1 cellular context compared by ENCODE assay signal in the genomic region with DNA sequence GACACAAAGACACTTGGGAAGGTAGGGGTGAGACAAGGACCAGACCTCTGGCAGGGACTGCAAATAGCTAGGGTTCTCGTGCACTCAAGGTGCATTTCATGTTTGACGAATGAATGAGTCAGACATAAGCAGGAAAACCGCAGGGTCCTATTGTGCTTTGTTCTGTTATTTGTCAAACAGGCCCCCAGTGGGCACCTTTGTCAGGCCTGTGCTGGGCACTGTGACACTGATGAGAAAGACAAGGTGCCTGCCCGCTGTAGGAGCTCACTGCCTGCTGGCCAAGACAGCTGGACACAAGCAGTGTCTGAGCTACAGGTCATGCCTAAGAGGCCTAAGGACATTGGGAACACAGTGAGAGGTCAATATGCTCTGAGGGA.
TF ChIP-seq lines count a peak whose summit lies in the region.

No MANE protein-coding gene starts in this region.

TF ChIP-seq in HepG2, 621 proteins besides CTCF, POLR2A, EP300 and RAD21 (continues in another document):
- no peak for TF ChIP-seq ZNF749 (CRISPR knock-in tag; IDR thresholded peaks at IDR 0.05; ENCODE audit: borderline replicate concordance)
- TF ChIP-seq, protein P1, sequence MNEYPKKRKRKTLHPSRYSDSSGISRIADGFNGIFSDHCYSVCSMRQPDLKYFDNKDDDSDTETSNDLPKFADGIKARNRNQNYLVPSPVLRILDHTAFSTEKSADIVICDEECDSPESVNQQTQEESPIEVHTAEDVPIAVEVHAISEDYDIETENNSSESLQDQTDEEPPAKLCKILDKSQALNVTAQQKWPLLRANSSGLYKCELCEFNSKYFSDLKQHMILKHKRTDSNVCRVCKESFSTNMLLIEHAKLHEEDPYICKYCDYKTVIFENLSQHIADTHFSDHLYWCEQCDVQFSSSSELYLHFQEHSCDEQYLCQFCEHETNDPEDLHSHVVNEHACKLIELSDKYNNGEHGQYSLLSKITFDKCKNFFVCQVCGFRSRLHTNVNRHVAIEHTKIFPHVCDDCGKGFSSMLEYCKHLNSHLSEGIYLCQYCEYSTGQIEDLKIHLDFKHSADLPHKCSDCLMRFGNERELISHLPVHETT (CRISPR knock-in tag; conservative IDR thresholded peaks at IDR 0.05), result no peak
- TF ChIP-seq ZNF839 (CRISPR knock-in tag; IDR thresholded peaks at IDR 0.05; ENCODE audit: borderline replicate concordance), result no peak
- TF ChIP-seq KMT2A (CRISPR knock-in tag; IDR thresholded peaks at IDR 0.05), result no peak
- no peak for TF ChIP-seq TOE1 (CRISPR knock-in tag; IDR thresholded peaks at IDR 0.05)
- 0 out of 2 replicates have a peak, but pooled peaks have one; percentile 33 for TF ChIP-seq ISL2 (CRISPR knock-in tag; IDR thresholded peaks at IDR 0.05)
- TF ChIP-seq POLR2AphosphoS2 (IDR thresholded peaks at IDR 0.05; ENCODE audit: low read depth, low read length), result no peak
- no peak for TF ChIP-seq ZNF589 (CRISPR knock-in tag; conservative IDR thresholded peaks at IDR 0.05)
- no peak for TF ChIP-seq WIZ (CRISPR knock-in tag; IDR thresholded peaks at IDR 0.05)
- TF ChIP-seq SALL1 (CRISPR knock-in tag; IDR thresholded peaks at IDR 0.05), result peak; percentile 20; the same call in 1 of the 2 replicates
- TF ChIP-seq MTA3 (CRISPR knock-in tag; IDR thresholded peaks at IDR 0.05), result no peak
- TF ChIP-seq NFRKB (IDR thresholded peaks at IDR 0.05), result no peak
- no peak for TF ChIP-seq ZNF468 (CRISPR knock-in tag; IDR thresholded peaks at IDR 0.05)
- TF ChIP-seq ZNF24 (IDR thresholded peaks at IDR 0.05), result no peak
- TF ChIP-seq AGO1 (IDR thresholded peaks at IDR 0.05; ENCODE audit: low read depth, low read length, poor library complexity, severe bottlenecking), result no peak
- TF ChIP-seq RBFOX2 (IDR thresholded peaks at IDR 0.05; ENCODE audit: low read depth, low read length), result no peak
- TF ChIP-seq, protein P2, sequence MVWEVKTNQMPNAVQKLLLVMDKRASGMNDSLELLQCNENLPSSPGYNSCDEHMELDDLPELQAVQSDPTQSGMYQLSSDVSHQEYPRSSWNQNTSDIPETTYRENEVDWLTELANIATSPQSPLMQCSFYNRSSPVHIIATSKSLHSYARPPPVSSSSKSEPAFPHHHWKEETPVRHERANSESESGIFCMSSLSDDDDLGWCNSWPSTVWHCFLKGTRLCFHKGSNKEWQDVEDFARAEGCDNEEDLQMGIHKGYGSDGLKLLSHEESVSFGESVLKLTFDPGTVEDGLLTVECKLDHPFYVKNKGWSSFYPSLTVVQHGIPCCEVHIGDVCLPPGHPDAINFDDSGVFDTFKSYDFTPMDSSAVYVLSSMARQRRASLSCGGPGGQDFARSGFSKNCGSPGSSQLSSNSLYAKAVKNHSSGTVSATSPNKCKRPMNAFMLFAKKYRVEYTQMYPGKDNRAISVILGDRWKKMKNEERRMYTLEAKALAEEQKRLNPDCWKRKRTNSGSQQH (CRISPR knock-in tag; IDR thresholded peaks at IDR 0.05; ENCODE audit: low read depth), result peak; percentile 73; the same call in 1 of the 2 replicates
- TF ChIP-seq, protein P3, sequence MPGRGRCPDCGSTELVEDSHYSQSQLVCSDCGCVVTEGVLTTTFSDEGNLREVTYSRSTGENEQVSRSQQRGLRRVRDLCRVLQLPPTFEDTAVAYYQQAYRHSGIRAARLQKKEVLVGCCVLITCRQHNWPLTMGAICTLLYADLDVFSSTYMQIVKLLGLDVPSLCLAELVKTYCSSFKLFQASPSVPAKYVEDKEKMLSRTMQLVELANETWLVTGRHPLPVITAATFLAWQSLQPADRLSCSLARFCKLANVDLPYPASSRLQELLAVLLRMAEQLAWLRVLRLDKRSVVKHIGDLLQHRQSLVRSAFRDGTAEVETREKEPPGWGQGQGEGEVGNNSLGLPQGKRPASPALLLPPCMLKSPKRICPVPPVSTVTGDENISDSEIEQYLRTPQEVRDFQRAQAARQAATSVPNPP (CRISPR knock-in tag; IDR thresholded peaks at IDR 0.05), result no peak
- no peak for TF ChIP-seq NFKB2 (CRISPR knock-in tag; IDR thresholded peaks at IDR 0.05; ENCODE audit: borderline replicate concordance)
- TF ChIP-seq, protein P4, sequence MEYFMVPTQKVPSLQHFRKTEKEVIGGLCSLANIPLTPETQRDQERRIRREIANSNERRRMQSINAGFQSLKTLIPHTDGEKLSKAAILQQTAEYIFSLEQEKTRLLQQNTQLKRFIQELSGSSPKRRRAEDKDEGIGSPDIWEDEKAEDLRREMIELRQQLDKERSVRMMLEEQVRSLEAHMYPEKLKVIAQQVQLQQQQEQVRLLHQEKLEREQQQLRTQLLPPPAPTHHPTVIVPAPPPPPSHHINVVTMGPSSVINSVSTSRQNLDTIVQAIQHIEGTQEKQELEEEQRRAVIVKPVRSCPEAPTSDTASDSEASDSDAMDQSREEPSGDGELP (IDR thresholded peaks at IDR 0.05; ENCODE audit: borderline replicate concordance, low read depth), result no peak
- TF ChIP-seq XRCC5 (optimal IDR thresholded peaks at IDR 0.05; ENCODE audit: low read length), result peak; percentile 76
- no peak for TF ChIP-seq ZBTB20 (CRISPR knock-in tag; IDR thresholded peaks at IDR 0.05; ENCODE audit: borderline replicate concordance, low read depth)
- peak; percentile 76 for TF ChIP-seq ELF3 (CRISPR knock-in tag; IDR thresholded peaks at IDR 0.05)
- no peak for TF ChIP-seq ZNF878 (CRISPR knock-in tag; IDR thresholded peaks at IDR 0.05)
- TF ChIP-seq ZNF460 (CRISPR knock-in tag; IDR thresholded peaks at IDR 0.05; ENCODE audit: borderline replicate concordance), result no peak
- TF ChIP-seq POLR2G (IDR thresholded peaks at IDR 0.05; ENCODE audit: low read depth, low read length), result no peak
- TF ChIP-seq FOXJ3 (CRISPR knock-in tag; IDR thresholded peaks at IDR 0.05; ENCODE audit: borderline replicate concordance), result no peak
- TF ChIP-seq ZNF709 (CRISPR knock-in tag; IDR thresholded peaks at IDR 0.05), result no peak
- TF ChIP-seq ZNF354B (CRISPR knock-in tag; IDR thresholded peaks at IDR 0.05), result no peak
- TF ChIP-seq ZNF501 (CRISPR knock-in tag; IDR thresholded peaks at IDR 0.05), result no peak
- TF ChIP-seq, protein P5, sequence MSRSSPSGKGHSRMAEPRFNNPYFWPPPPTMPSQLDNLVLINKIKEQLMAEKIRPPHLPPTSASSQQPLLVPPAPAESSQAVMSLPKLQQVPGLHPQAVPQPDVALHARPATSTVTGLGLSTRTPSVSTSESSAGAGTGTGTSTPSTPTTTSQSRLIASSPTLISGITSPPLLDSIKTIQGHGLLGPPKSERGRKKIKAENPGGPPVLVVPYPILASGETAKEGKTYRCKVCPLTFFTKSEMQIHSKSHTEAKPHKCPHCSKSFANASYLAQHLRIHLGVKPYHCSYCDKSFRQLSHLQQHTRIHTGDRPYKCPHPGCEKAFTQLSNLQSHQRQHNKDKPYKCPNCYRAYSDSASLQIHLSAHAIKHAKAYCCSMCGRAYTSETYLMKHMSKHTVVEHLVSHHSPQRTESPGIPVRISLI (CRISPR knock-in tag; IDR thresholded peaks at IDR 0.05; ENCODE audit: borderline replicate concordance), result no peak
- TF ChIP-seq ZNF552 (CRISPR knock-in tag; IDR thresholded peaks at IDR 0.05; ENCODE audit: borderline replicate concordance), result no peak
- no peak for TF ChIP-seq ATAD3A (CRISPR knock-in tag; IDR thresholded peaks at IDR 0.05)
- TF ChIP-seq ZFP82 (CRISPR knock-in tag; IDR thresholded peaks at IDR 0.05; ENCODE audit: borderline replicate concordance), result no peak
- TF ChIP-seq SNAPC2 (CRISPR knock-in tag; IDR thresholded peaks at IDR 0.05), result no peak
- TF ChIP-seq SAP130 (CRISPR knock-in tag; IDR thresholded peaks at IDR 0.05; ENCODE audit: low read depth), result peak; percentile 83
- TF ChIP-seq HMGA1 (CRISPR knock-in tag; conservative IDR thresholded peaks at IDR 0.05), result no peak
- TF ChIP-seq, protein P6, sequence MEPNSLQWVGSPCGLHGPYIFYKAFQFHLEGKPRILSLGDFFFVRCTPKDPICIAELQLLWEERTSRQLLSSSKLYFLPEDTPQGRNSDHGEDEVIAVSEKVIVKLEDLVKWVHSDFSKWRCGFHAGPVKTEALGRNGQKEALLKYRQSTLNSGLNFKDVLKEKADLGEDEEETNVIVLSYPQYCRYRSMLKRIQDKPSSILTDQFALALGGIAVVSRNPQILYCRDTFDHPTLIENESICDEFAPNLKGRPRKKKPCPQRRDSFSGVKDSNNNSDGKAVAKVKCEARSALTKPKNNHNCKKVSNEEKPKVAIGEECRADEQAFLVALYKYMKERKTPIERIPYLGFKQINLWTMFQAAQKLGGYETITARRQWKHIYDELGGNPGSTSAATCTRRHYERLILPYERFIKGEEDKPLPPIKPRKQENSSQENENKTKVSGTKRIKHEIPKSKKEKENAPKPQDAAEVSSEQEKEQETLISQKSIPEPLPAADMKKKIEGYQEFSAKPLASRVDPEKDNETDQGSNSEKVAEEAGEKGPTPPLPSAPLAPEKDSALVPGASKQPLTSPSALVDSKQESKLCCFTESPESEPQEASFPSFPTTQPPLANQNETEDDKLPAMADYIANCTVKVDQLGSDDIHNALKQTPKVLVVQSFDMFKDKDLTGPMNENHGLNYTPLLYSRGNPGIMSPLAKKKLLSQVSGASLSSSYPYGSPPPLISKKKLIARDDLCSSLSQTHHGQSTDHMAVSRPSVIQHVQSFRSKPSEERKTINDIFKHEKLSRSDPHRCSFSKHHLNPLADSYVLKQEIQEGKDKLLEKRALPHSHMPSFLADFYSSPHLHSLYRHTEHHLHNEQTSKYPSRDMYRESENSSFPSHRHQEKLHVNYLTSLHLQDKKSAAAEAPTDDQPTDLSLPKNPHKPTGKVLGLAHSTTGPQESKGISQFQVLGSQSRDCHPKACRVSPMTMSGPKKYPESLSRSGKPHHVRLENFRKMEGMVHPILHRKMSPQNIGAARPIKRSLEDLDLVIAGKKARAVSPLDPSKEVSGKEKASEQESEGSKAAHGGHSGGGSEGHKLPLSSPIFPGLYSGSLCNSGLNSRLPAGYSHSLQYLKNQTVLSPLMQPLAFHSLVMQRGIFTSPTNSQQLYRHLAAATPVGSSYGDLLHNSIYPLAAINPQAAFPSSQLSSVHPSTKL (CRISPR knock-in tag; IDR thresholded peaks at IDR 0.05), result peak; percentile 75
- TF ChIP-seq MIXL1 (CRISPR knock-in tag; IDR thresholded peaks at IDR 0.05), result no peak
- no peak for TF ChIP-seq DNMT1 (CRISPR knock-in tag; IDR thresholded peaks at IDR 0.05)
- TF ChIP-seq, protein P7, sequence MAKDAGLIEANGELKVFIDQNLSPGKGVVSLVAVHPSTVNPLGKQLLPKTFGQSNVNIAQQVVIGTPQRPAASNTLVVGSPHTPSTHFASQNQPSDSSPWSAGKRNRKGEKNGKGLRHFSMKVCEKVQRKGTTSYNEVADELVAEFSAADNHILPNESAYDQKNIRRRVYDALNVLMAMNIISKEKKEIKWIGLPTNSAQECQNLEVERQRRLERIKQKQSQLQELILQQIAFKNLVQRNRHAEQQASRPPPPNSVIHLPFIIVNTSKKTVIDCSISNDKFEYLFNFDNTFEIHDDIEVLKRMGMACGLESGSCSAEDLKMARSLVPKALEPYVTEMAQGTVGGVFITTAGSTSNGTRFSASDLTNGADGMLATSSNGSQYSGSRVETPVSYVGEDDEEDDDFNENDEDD (CRISPR knock-in tag; IDR thresholded peaks at IDR 0.05; ENCODE audit: borderline replicate concordance), result no peak
- TF ChIP-seq STAG1 (CRISPR knock-in tag; IDR thresholded peaks at IDR 0.05), result peak; percentile 47
- TF ChIP-seq FIP1L1 (IDR thresholded peaks at IDR 0.05; ENCODE audit: borderline replicate concordance, insufficient read depth, low read depth, low read length), result no peak
- TF ChIP-seq ZNF773 (CRISPR knock-in tag; IDR thresholded peaks at IDR 0.05; ENCODE audit: borderline replicate concordance), result no peak
- TF ChIP-seq TEAD2 (CRISPR knock-in tag; IDR thresholded peaks at IDR 0.05), result no peak
- no peak for TF ChIP-seq IRX3 (CRISPR knock-in tag; IDR thresholded peaks at IDR 0.05; ENCODE audit: borderline replicate concordance, low read depth)
- no peak for TF ChIP-seq PCBP1 (IDR thresholded peaks at IDR 0.05; ENCODE audit: borderline replicate concordance, low read depth, low read length)
- no peak for TF ChIP-seq ZFP36L1 (CRISPR knock-in tag; IDR thresholded peaks at IDR 0.05)
- no peak for TF ChIP-seq HHEX (CRISPR knock-in tag; IDR thresholded peaks at IDR 0.05)
- TF ChIP-seq NFIB (CRISPR knock-in tag; IDR thresholded peaks at IDR 0.05; ENCODE audit: borderline replicate concordance), result no peak
- no peak for TF ChIP-seq MAF1 (CRISPR knock-in tag; IDR thresholded peaks at IDR 0.05; ENCODE audit: borderline replicate concordance)
- no peak for TF ChIP-seq ZNF441 (CRISPR knock-in tag; IDR thresholded peaks at IDR 0.05; ENCODE audit: borderline replicate concordance)
- no peak for TF ChIP-seq ZNF616 (CRISPR knock-in tag; IDR thresholded peaks at IDR 0.05; ENCODE audit: low read depth)
- no peak for TF ChIP-seq KMT2B (CRISPR knock-in tag; IDR thresholded peaks at IDR 0.05)
- TF ChIP-seq ZFP41 (CRISPR knock-in tag; IDR thresholded peaks at IDR 0.05; ENCODE audit: borderline replicate concordance), result no peak
- TF ChIP-seq MYC (CRISPR knock-in tag; IDR thresholded peaks at IDR 0.05; ENCODE audit: borderline replicate concordance), result no peak; the same call in 1 of the 2 replicates
- no peak for TF ChIP-seq NCOA1 (CRISPR knock-in tag; IDR thresholded peaks at IDR 0.05)
- TF ChIP-seq, protein P8, sequence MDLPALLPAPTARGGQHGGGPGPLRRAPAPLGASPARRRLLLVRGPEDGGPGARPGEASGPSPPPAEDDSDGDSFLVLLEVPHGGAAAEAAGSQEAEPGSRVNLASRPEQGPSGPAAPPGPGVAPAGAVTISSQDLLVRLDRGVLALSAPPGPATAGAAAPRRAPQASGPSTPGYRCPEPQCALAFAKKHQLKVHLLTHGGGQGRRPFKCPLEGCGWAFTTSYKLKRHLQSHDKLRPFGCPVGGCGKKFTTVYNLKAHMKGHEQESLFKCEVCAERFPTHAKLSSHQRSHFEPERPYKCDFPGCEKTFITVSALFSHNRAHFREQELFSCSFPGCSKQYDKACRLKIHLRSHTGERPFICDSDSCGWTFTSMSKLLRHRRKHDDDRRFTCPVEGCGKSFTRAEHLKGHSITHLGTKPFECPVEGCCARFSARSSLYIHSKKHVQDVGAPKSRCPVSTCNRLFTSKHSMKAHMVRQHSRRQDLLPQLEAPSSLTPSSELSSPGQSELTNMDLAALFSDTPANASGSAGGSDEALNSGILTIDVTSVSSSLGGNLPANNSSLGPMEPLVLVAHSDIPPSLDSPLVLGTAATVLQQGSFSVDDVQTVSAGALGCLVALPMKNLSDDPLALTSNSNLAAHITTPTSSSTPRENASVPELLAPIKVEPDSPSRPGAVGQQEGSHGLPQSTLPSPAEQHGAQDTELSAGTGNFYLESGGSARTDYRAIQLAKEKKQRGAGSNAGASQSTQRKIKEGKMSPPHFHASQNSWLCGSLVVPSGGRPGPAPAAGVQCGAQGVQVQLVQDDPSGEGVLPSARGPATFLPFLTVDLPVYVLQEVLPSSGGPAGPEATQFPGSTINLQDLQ (CRISPR knock-in tag; IDR thresholded peaks at IDR 0.05), result no peak
